Comparison of ENCODE assay signal across 8 cellular contexts in genomic region chr20:53702617-53703016, GRCh38.
"Had no signal": no experiment of that assay in that cellular context is flagged by ENCODE, and none has a peak within 500 bp of the region (broad histone marks: within the 10 kb centered on the region; RNA-seq: fewer than 3 reads in every experiment).

No MANE protein-coding gene starts in this region.

- H3K36me3 ChIP-seq: HAP-1 had no signal

- H3K9ac ChIP-seq: GM23248 had no signal

- H3K4me3 ChIP-seq: GM23248, HAP-1 had no signal

- DNase-seq: GM23248, GOT3, H7, HFFc6 had no signal

- ATAC-seq: HCT116, HepG2 had no signal

- H3K27ac ChIP-seq: GM23248, HL-60 had no signal

- H2AFZ ChIP-seq: GM23248 had no signal

- H3K9me3 ChIP-seq: HAP-1 had no signal
